Comparison of ENCODE assay signal across 22 cellular contexts in genomic region chr17:15952048-15952532, GRCh38. TPM values are rescaled to one million over a fixed set of nuclear protein-coding genes. Genes with fewer than 3 reads are reported as not detected.
DNase-seq lines count a peak whose midpoint lies in the region; ATAC-seq, FAIRE-seq and TF ChIP-seq lines count a peak whose summit lies in the region.
"Had no signal": no experiment of that assay in that cellular context is flagged by ENCODE, and none has a peak within 500 bp of the region (broad histone marks: within the 10 kb centered on the region; RNA-seq: fewer than 3 reads in every experiment).

No MANE protein-coding gene starts in this region.

- no peaks in the 10 kb centered on the region for H3K36me3 ChIP-seq in mucosa of descending colon (ENCODE audit: low read depth)

- no peak for FAIRE-seq in D721Med (lab: Jason Lieb, UNC)

- no peaks in the 10 kb centered on the region for H3K9me3 ChIP-seq in mucosa of descending colon

- ATAC-seq in mucosa of descending colon (peak; percentile 45), HG02938 (IDR thresholded peaks at IDR 0.05; ENCODE audit: unreplicated experiment) (no peak)
- ATAC-seq: CD8-positive, alpha-beta T cell had no signal

- H3K4me1 ChIP-seq in mucosa of descending colon (ENCODE audit: low read depth): peaks cover 19% of the 10 kb centered on the region

- peak; percentile 56 for DNase-seq in activated effector memory CD4-positive, alpha-beta T cell treated with anti-CD3 and anti-CD28 coated beads, Interleukin-2, amount 50 U/mL, for 16 hours
- no peak for DNase-seq in activated effector memory CD4-positive, alpha-beta T cell treated with Interleukin-2 at 50 U/mL for 16 hours
- peak; percentile 53 for DNase-seq in SW480 (ENCODE audit: low spot score)
- no peak for DNase-seq in mucosa of descending colon
- DNase-seq in NCI-H345 (lab: John Stamatoyannopoulos, UW): no peak
- no peak for DNase-seq in D721Med (ENCODE audit: insufficient read length, low spot score)
- DNase-seq: AML-193; C1 segment of cervical spinal cord; Calu3; CD8-positive, alpha-beta T cell; GF-D8; KG1; NCI-H1105 treated with DMSO at 0.1 percent for 48 hours; NCI-H1694; NCI-H2081; NCI-H2171; NCI-H524 treated with DMSO at 0.1 percent for 48 hours; RPMI8226; SHP77 treated with DMSO at 0.1 percent for 48 hours; SW 1271 had no signal

- TF ChIP-seq CTCF in mucosa of descending colon (IDR thresholded peaks at IDR 0.05) (no peak), D721Med (IDR thresholded peaks at IDR 0.05; ENCODE audit: insufficient read depth, missing control alignments) (no peak)

- H3K4me3 ChIP-seq in mucosa of descending colon: no peak overlapping the region
- H3K4me3 ChIP-seq: SK-N-MC had no signal

- intact Hi-C loops in mucosa of descending colon (cut with DNase I, micrococcal nuclease): no loop called here

RNA-seq across cellular contexts. Expression of gene ADORA2B, which starts 7.2 kb away (rescaled TPM):
- 10 to 100 TPM; 11.9 to 32.9 (median 24.4) TPM for total RNA-seq in mucosa of descending colon
- total RNA-seq: CD8-positive, alpha-beta T cell had no signal

RNA-seq across cellular contexts. Expression of gene ZSWIM7, which starts 47.4 kb away (rescaled TPM):
- 10 to 100 TPM; 17.3 to 32.1 (median 26.0) TPM for total RNA-seq in mucosa of descending colon

RNA-seq across cellular contexts. Expression of gene TTC19, which starts 47.5 kb away (rescaled TPM):
- total RNA-seq in mucosa of descending colon: 10 to 100 TPM; 32.5 to 52.2 (median 41.9) TPM

Comparison
In these comparisons a context has a peak if more than half of its experiments do, and no peak if none do; other contexts are left out.
1. DNase-seq: peak in activated effector memory CD4-positive, alpha-beta T cell treated with anti-CD3 and anti-CD28 coated beads, Interleukin-2, amount 50 U/mL, for 16 hours (single experiment) and SW480 (single experiment); none in activated effector memory CD4-positive, alpha-beta T cell treated with Interleukin-2 at 50 U/mL for 16 hours (single experiment), mucosa of descending colon (0 of 3), NCI-H345 (single experiment) and D721Med (single experiment).